ENCODE assay signal across 8 cellular contexts in the genomic region with DNA sequence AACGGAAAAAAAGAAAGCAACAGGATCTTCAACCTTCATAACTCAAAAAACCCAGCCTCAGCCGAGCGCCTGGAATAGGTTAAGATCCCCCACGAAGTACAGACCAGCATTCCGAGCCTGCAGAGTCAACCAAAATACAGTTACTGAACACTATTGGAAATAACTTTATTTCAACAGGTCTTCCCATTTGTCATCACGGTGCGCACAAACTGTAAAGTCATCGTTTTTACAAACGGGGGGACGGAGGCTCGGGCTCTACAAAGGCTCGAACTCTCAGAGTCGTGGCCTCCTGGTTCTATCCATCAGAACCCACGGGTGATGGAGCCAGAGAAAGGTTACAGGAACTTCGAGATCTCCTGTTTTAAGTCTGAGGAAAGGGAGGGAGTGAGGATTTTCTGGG. TPM values are rescaled to one million over a fixed set of nuclear protein-coding genes. Genes with fewer than 3 reads are reported as not detected.
DNase-seq lines count a peak whose midpoint lies in the region; ATAC-seq, FAIRE-seq and TF ChIP-seq lines count a peak whose summit lies in the region.

No MANE protein-coding gene starts in this region.

- H3K4me2 ChIP-seq in DOHH2 (ENCODE audit: low read length) = peak overlapping the region; percentile 87
- peak overlapping the region; percentile 89 for H3K4me2 ChIP-seq in K562 (ENCODE audit: insufficient read depth, low read length)

- TF ChIP-seq EP300 in K562 (IDR thresholded peaks at IDR 0.05; ENCODE audit: low read length) = no peak

- H3K79me2 ChIP-seq in DOHH2 (ENCODE audit: control insufficient read depth, low read length) = peaks cover 62% of the 10 kb centered on the region
- H3K79me2 ChIP-seq in K562 (ENCODE audit: control insufficient read depth, insufficient read depth, low read length) = peaks cover 61% of the 10 kb centered on the region

- in situ Hi-C loops in K562 (cut with MboI) = no loop called here

- intact Hi-C loops in K562 (cut with micrococcal nuclease) (no loop called here), left lung (cut with DNase I) (no loop called here)

- ATAC-seq in K562 (no peak; the same call in 2 of the 3 replicates), left lung (peak; percentile 2), HG03521 (IDR thresholded peaks at IDR 0.05; ENCODE audit: unreplicated experiment) (no peak)

- H3K36me3 ChIP-seq in DOHH2 (ENCODE audit: control insufficient read depth, low read length) = peaks cover 49% of the 10 kb centered on the region
- H3K36me3 ChIP-seq in K562 (ENCODE audit: control insufficient read depth, insufficient read depth, low read length) = peaks cover 30% of the 10 kb centered on the region; the same call in 2 of the 3 replicates
- peaks cover 0 to 17% of the 10 kb centered on the region in 2 donors for H3K36me3 ChIP-seq in left lung

- CTCF ChIA-PET in K562 (lab: Yijun Ruan, JAX; ENCODE audit: low intra/inter-chr PET ratio) = no interaction called here

- peak overlapping the region; percentile 95 to 100 for H3K9ac ChIP-seq in K562 (ENCODE audit: insufficient read depth in 1 of 2, low read depth in 2 of 2, low read length in 2 of 2)

- H3K9me2 ChIP-seq in DOHH2 (replicated peaks; ENCODE audit: control insufficient read depth, low read length) = no peaks in the 10 kb centered on the region

- no peak for TF ChIP-seq POLR2A in K562 (conservative IDR thresholded peaks at IDR 0.05)

- H3K27ac ChIP-seq in DOHH2 (ENCODE audit: low read depth, low read length) (peak overlapping the region; percentile 81), K562 (ENCODE audit: extremely low read depth, low read depth, low read length) (peak overlapping the region; percentile 99), left lung (peak overlapping the region; percentile 92 to 95), temporal lobe (ENCODE audit: low read depth, low read length) (peak overlapping the region; percentile 78)

- H3K4me3 ChIP-seq in DOHH2 (ENCODE audit: low read length) = peak overlapping the region; percentile 91
- peak overlapping the region; percentile 98 for H3K4me3 ChIP-seq in K562
- H3K4me3 ChIP-seq in left lung = peak overlapping the region; percentile 71 to 87

- no peak for TF ChIP-seq CTCF in DOHH2 (IDR thresholded peaks at IDR 0.05; ENCODE audit: low read depth, low read length, poor library complexity, severe bottlenecking)
- TF ChIP-seq CTCF in K562 (IDR thresholded peaks at IDR 0.05 in 2 of 3, conservative IDR thresholded peaks at IDR 0.05 in 1 of 3; ENCODE audit: insufficient read depth in 2 of 3, low read depth in 1 of 3, low read length in 3 of 3) = no peak
- no peak for TF ChIP-seq CTCF in left lung (IDR thresholded peaks at IDR 0.05)

- 0 out of 2 replicates have a peak, but pooled peaks cover under 1% of the 10 kb centered on the region for H3F3A ChIP-seq in DOHH2 (ENCODE audit: control insufficient read depth, insufficient read depth)

- BruUV-seq in K562 (replicated peaks; lab: Mats Ljungman, UMichigan) = no TSS peak

- H4K20me1 ChIP-seq in DOHH2 (ENCODE audit: control insufficient read depth, insufficient read depth, low read depth, low read length) = peaks cover 31% of the 10 kb centered on the region
- H4K20me1 ChIP-seq in K562 (replicated peaks; ENCODE audit: control insufficient read depth, insufficient read depth, low read length) = peaks cover 37% of the 10 kb centered on the region

- H3K9me1 ChIP-seq in K562 (ENCODE audit: control insufficient read depth, insufficient read depth, low read length) = no peaks in the 10 kb centered on the region

- POLR2A ChIA-PET in K562 (lab: Yijun Ruan, JAX) = interaction anchor here (1.0 kb wide), 1 partner anchor 116 kb away, joined by 5 read pairs; no protein-coding TSS in a partner anchor

- WGBS in K562 (ENCODE audit: insufficient coverage, low coverage, missing lambda C conversion rate) = 2% methylated on average over 15 of the region's 15 CpGs

- FAIRE-seq in K562 (lab: Jason Lieb, UNC) (peak; percentile 56), urothelium cell line (lab: Jason Lieb, UNC) (no peak)

- H3K27me3 ChIP-seq in DOHH2 (ENCODE audit: control insufficient read depth, low read length) = no peaks in the 10 kb centered on the region
- H3K27me3 ChIP-seq in K562 (ENCODE audit: control insufficient read depth in 2 of 2, insufficient read depth in 2 of 2, low read length in 2 of 2) = no peaks in the 10 kb centered on the region
- no peaks in the 10 kb centered on the region for H3K27me3 ChIP-seq in left lung

- DNase-seq in M059J (ENCODE audit: low read depth) = peak; percentile 39
- DNase-seq in K562 (ENCODE audit: extremely low read depth in 1 of 4, low spot score in 3 of 4) = peak in 2 of 4 experiments; percentile 22 to 45
- DNase-seq in left lung = no peak
- no peak for DNase-seq in urothelium cell line (ENCODE audit: low spot score)
- DNase-seq in GM19238 (ENCODE audit: insufficient read length, low spot score) = no peak

- H2AFZ ChIP-seq in K562 (ENCODE audit: low read depth, low read length) = no peak overlapping the region

- H3K4me1 ChIP-seq in DOHH2 (ENCODE audit: control insufficient read depth, low read length) (peaks cover 43% of the 10 kb centered on the region), K562 (replicated peaks in 1 of 2; ENCODE audit: control insufficient read depth in 2 of 2, insufficient read depth in 2 of 2, low read length in 2 of 2) (peaks cover 10 to 15% of the 10 kb centered on the region in 2 experiments; a peak in 4 of 5 replicates), left lung (peaks cover 14 to 58% of the 10 kb centered on the region in 2 donors)

- TF ChIP-seq RAD21 in K562 (CRISPR knock-in tag; conservative IDR thresholded peaks at IDR 0.05 in 1 of 2, IDR thresholded peaks at IDR 0.05 in 1 of 2) = no peak

- H3K9me3 ChIP-seq in DOHH2 (ENCODE audit: control insufficient read depth, insufficient read depth, low read length) (no peaks in the 10 kb centered on the region), K562 (replicated peaks; ENCODE audit: control insufficient read depth, insufficient read depth, low read depth, low read length) (no peaks in the 10 kb centered on the region), left lung (no peaks in the 10 kb centered on the region)

TF ChIP-seq in K562, 482 proteins besides CTCF, POLR2A, EP300 and RAD21 (continues in another document):
- TF ChIP-seq MYBL2 (IDR thresholded peaks at IDR 0.05; ENCODE audit: low read depth) = no peak
- no peak for TF ChIP-seq MYBL2 (CRISPR knock-in tag; IDR thresholded peaks at IDR 0.05; ENCODE audit: borderline replicate concordance)
- peak; percentile 20; the same call in 1 of the 2 replicates for TF ChIP-seq NFE2 (IDR thresholded peaks at IDR 0.05; ENCODE audit: low read depth)

RNA-seq across cellular contexts. Expression of gene YWHAE, which starts 1.1 kb away (rescaled TPM):
- 550 and 591 TPM in 2 replicates for total RNA-seq in M059J (2014; rRNA removed; shearing (Covaris generic))
- total RNA-seq in K562 (2011; cell fraction: chromatin; rRNA removed; ENCODE audit: low replicate concordance) = 89.4 and 152 TPM in 2 replicates
- 61.4 and 88.2 TPM in 2 replicates for total RNA-seq in K562 (2011; cell fraction: nucleolus; rRNA removed)
- 127 and 150 TPM in 2 replicates for total RNA-seq in K562 (2011; cell fraction: nucleoplasm; rRNA removed)
- total RNA-seq in K562 (2014; rRNA removed) (234 and 310 TPM in 2 replicates), K562 (2014; rRNA removed; fragmentation: Illumina TruSeq; extraction: Trizol) (184 and 193 TPM in 2 replicates), K562 (2015; rRNA removed; fragmentation: Illumina TruSeq; extraction: Trizol) (224 TPM in 2 replicates), K562 (2021) (466 and 488 TPM in 2 replicates), left lung (100 to 1,000 TPM; 437 to 455 TPM), temporal lobe (690 TPM)
- polyA plus RNA-seq in K562 (2011; rRNA removed) (480 and 622 TPM in 2 replicates), K562 (2014; fragmentation: Illumina TruSeq; extraction: Trizol) (402 and 448 TPM in 2 replicates), K562 (2014; fragmentation: Nextera tagmentation; extraction: Ambion mirVana) (100 to 1,000 TPM; 323 to 513 TPM), K562 (2014; rRNA removed) (576 and 727 TPM in 2 replicates)
- 198 and 388 TPM in 2 replicates for polyA plus RNA-seq in K562 (2011; cell fraction: cytosol; rRNA removed)
- 77.5 and 131 TPM in 2 replicates for polyA plus RNA-seq in K562 (2011; cell fraction: nucleus; rRNA removed)
- 300 and 685 TPM in 2 replicates for polyA plus RNA-seq in K562 (2012)
- polyA minus RNA-seq in K562 (2011; rRNA and poly(A)+ RNA removed) = 684 and 865 TPM in 2 replicates
- 251 and 367 TPM in 2 replicates for polyA minus RNA-seq in K562 (2011; cell fraction: cytosol; rRNA and poly(A)+ RNA removed)
- polyA minus RNA-seq in K562 (2011; cell fraction: nucleus; rRNA and poly(A)+ RNA removed) = 34.3 and 69.4 TPM in 2 replicates

RNA-seq across cellular contexts. Expression of gene CRK, which starts 57.1 kb away (rescaled TPM):
- total RNA-seq in M059J (2014; rRNA removed; shearing (Covaris generic)) = 39.0 and 59.6 TPM in 2 replicates
- total RNA-seq in K562 (2011; cell fraction: chromatin; rRNA removed; ENCODE audit: low replicate concordance) = 33.0 TPM in 2 replicates
- total RNA-seq in K562 (2011; cell fraction: nucleolus; rRNA removed) = 17.5 and 19.2 TPM in 2 replicates
- total RNA-seq in K562 (2011; cell fraction: nucleoplasm; rRNA removed) = 28.4 and 41.1 TPM in 2 replicates
- total RNA-seq in K562 (2014; rRNA removed) = 23.2 and 24.7 TPM in 2 replicates
- total RNA-seq in K562 (2014; rRNA removed; fragmentation: Illumina TruSeq; extraction: Trizol) = 30.0 and 31.2 TPM in 2 replicates
- 29.2 and 30.2 TPM in 2 replicates for total RNA-seq in K562 (2015; rRNA removed; fragmentation: Illumina TruSeq; extraction: Trizol)
- total RNA-seq in K562 (2021) = 22.1 and 23.9 TPM in 2 replicates
- 32.0 and 40.2 TPM in 2 replicates for polyA plus RNA-seq in K562 (2011; rRNA removed)
- polyA plus RNA-seq in K562 (2011; cell fraction: cytosol; rRNA removed) = 18.8 and 29.0 TPM in 2 replicates
- polyA plus RNA-seq in K562 (2011; cell fraction: nucleus; rRNA removed) = 5.0 and 5.4 TPM in 2 replicates
- 14.3 and 18.9 TPM in 2 replicates for polyA plus RNA-seq in K562 (2012)
- 26.5 and 27.3 TPM in 2 replicates for polyA plus RNA-seq in K562 (2014; fragmentation: Illumina TruSeq; extraction: Trizol)
- polyA plus RNA-seq in K562 (2014; fragmentation: Nextera tagmentation; extraction: Ambion mirVana) = 10 to 100 TPM; 13.1 to 17.7 TPM
- 24.3 and 26.1 TPM in 2 replicates for polyA plus RNA-seq in K562 (2014; rRNA removed)
- polyA minus RNA-seq in K562 (2011; rRNA and poly(A)+ RNA removed) = 46.6 and 50.1 TPM in 2 replicates
- 17.0 and 17.5 TPM in 2 replicates for polyA minus RNA-seq in K562 (2011; cell fraction: cytosol; rRNA and poly(A)+ RNA removed)
- polyA minus RNA-seq in K562 (2011; cell fraction: nucleus; rRNA and poly(A)+ RNA removed) = 4.3 and 5.8 TPM in 2 replicates
- 10 to 100 TPM; 65.4 to 84.0 TPM for total RNA-seq in left lung
- total RNA-seq in temporal lobe = 98.6 TPM
